In the genomic region with DNA sequence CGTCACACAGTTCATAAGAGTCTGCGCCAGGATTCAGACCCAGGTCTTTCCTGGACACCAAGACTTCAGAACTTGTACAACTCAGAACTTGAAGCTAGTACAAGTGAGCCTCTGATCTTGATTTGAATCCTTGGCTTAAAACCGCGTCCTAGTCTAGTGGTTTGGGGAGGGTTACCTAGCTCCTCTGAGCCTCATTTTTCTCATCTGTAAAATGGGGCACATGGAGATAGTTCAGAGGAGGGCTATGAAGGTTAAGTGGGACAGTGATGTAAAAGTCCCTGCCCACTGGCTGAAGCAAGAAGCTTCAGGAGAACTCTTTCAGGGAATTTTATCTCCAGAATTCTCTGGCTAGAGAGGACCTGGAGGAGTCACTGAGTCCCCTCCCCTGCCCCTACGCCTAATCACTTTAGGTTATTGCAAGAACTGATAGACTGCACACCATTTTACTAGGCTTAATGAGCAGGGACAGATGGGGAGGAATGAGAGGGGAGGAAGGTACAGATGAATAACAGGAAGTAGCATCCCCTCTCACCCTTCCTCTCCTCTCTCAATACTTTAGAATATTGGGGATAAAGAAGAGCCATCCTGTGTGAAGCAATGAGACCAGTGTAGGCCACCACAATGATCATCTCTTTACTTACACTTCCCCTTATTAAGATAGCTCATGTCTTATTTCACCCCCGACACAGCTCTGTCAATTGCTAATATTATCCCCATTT, we compare ENCODE assay signal across 18 cellular contexts. TPM values are rescaled to one million over a fixed set of nuclear protein-coding genes. Genes with fewer than 3 reads are reported as not detected.
DNase-seq lines count a peak whose midpoint lies in the region; ATAC-seq and TF ChIP-seq lines count a peak whose summit lies in the region.
"Had no signal": no experiment of that assay in that cellular context is flagged by ENCODE, and none has a peak within 500 bp of the region (broad histone marks: within the 10 kb centered on the region; RNA-seq: fewer than 3 reads in every experiment).

No MANE protein-coding gene starts in this region.

- no peak for TF ChIP-seq CTCF in cardiac muscle cell (IDR thresholded peaks at IDR 0.05; ENCODE audit: low read depth, low read length)
- TF ChIP-seq CTCF in endothelial cell (IDR thresholded peaks at IDR 0.05; ENCODE audit: unreplicated experiment): no peak
- no peak for TF ChIP-seq CTCF in upper lobe of right lung (IDR thresholded peaks at IDR 0.05)
- no peak for TF ChIP-seq CTCF in body of pancreas (IDR thresholded peaks at IDR 0.05)

- H3K27ac ChIP-seq in cardiac muscle cell: peak overlapping the region; percentile 8
- peak overlapping the region; percentile 36 for H3K27ac ChIP-seq in upper lobe of right lung
- H3K27ac ChIP-seq in body of pancreas: no peak overlapping the region

- intact Hi-C loops in Right ventricle myocardium superior (cut with DNase I) (loop anchor here (5.0 kb wide), 1 partner anchor 238 kb away; no protein-coding TSS in a partner anchor), upper lobe of right lung (cut with DNase I) (loop anchor here (10.0 kb wide), 2 partner anchors 90 to 160 kb away; partner anchors contain the start of gene SMAD6), body of pancreas (cut with DNase I) (loop anchor here (5.0 kb wide), 1 partner anchor 163 kb away; no protein-coding TSS in a partner anchor)

- H3K36me3 ChIP-seq in cardiac muscle cell (no peaks in the 10 kb centered on the region), upper lobe of right lung (no peaks in the 10 kb centered on the region), body of pancreas (replicated peaks in 1 of 2; ENCODE audit: insufficient read depth in 1 of 2, low read depth in 2 of 2) (no peaks in the 10 kb centered on the region)

- H3K9me3 ChIP-seq in cardiac muscle cell (ENCODE audit: low read depth) (no peaks in the 10 kb centered on the region), upper lobe of right lung (no peaks in the 10 kb centered on the region), body of pancreas (no peaks in the 10 kb centered on the region)
- H3K9me3 ChIP-seq: SK-N-SH had no signal

- ATAC-seq in Right ventricle myocardium superior (ENCODE audit: poor library complexity) (no peak), upper lobe of right lung (peak; percentile 10), body of pancreas (no peak)
- ATAC-seq: Panc1 had no signal

- peak overlapping the region; percentile 70 for H3K27ac Mint-ChIP-seq in endothelial cell (ENCODE audit: unreplicated experiment)
- H3K27ac Mint-ChIP-seq: activated naive CD4-positive, alpha-beta T cell treated with anti-CD3 and anti-CD28 coated beads for 36 hours; CD8-positive, alpha-beta memory T cell; H9 had no signal

- no peak for TF ChIP-seq POLR2A in body of pancreas (IDR thresholded peaks at IDR 0.05)

- 82 to 86% methylated on average over 5 to 6 of the region's 6 CpGs for WGBS in body of pancreas, 2 donors

- H3K4me1 Mint-ChIP-seq in endothelial cell (ENCODE audit: unreplicated experiment): peaks cover 56% of the 10 kb centered on the region

- peaks cover 11% of the 10 kb centered on the region for H3K4me1 ChIP-seq in cardiac muscle cell (ENCODE audit: low read depth)
- H3K4me1 ChIP-seq in upper lobe of right lung: peaks cover 52% of the 10 kb centered on the region
- peaks cover 16% of the 10 kb centered on the region for H3K4me1 ChIP-seq in body of pancreas

- DNase-seq in cardiac muscle cell (ENCODE audit: low read depth in 1 of 2, low spot score in 1 of 2): no peak
- no peak for DNase-seq in Right ventricle myocardium superior
- peak; percentile 53 for DNase-seq in NOMO-1 treated with dmso at 0.1 percent for 144 hours (lab: John Stamatoyannopoulos, UW; ENCODE audit: unreplicated experiment)
- no peak for DNase-seq in endothelial cell (ENCODE audit: low spot score)
- no peak for DNase-seq in upper lobe of right lung
- DNase-seq in iPS-NIHi11 (ENCODE audit: low spot score): no peak
- no peak for DNase-seq in body of pancreas
- no peak for DNase-seq in HuH-7.5 (ENCODE audit: low spot score)
- DNase-seq: activated CD4-positive, alpha-beta T cell treated with anti-CD3 and anti-CD28 coated beads, Interleukin-2, amount 50 U/mL, for 1 hour; activated naive CD4-positive, alpha-beta T cell treated with anti-CD3 and anti-CD28 coated beads for 36 hours; CD8-positive, alpha-beta memory T cell; H9; IMR-90; NCI-H1092; retina; SK-N-SH had no signal

- H3K9me3 Mint-ChIP-seq in endothelial cell (ENCODE audit: unreplicated experiment): no peaks in the 10 kb centered on the region
- H3K9me3 Mint-ChIP-seq: activated naive CD4-positive, alpha-beta T cell treated with anti-CD3 and anti-CD28 coated beads for 36 hours; CD8-positive, alpha-beta memory T cell; H9 had no signal

- H3K4me3 ChIP-seq in cardiac muscle cell (no peak overlapping the region), upper lobe of right lung (no peak overlapping the region), body of pancreas (no peak overlapping the region)

- H3K4me3 Mint-ChIP-seq in endothelial cell (ENCODE audit: unreplicated experiment): no peak overlapping the region
- H3K4me3 Mint-ChIP-seq: activated naive CD4-positive, alpha-beta T cell treated with anti-CD3 and anti-CD28 coated beads for 36 hours; CD8-positive, alpha-beta memory T cell; H9 had no signal

- H3K27me3 Mint-ChIP-seq in endothelial cell (ENCODE audit: unreplicated experiment): peaks cover 6% of the 10 kb centered on the region

- H3K27me3 ChIP-seq in cardiac muscle cell (no peaks in the 10 kb centered on the region), upper lobe of right lung (no peaks in the 10 kb centered on the region), body of pancreas (no peaks in the 10 kb centered on the region)

- no peaks in the 10 kb centered on the region for H3K36me3 Mint-ChIP-seq in endothelial cell (ENCODE audit: low read depth, unreplicated experiment)
- H3K36me3 Mint-ChIP-seq: CD8-positive, alpha-beta memory T cell had no signal

RNA-seq across cellular contexts. Expression of gene LCTL, which starts 48.8 kb away (rescaled TPM):
- 0.27 TPM in 1 of 2 replicates, not detected in the other for total RNA-seq in cardiac muscle cell
- polyA plus RNA-seq in cardiac muscle cell: 0.11 and 0.20 TPM in 2 replicates
- not detected for total RNA-seq in Right ventricle myocardium superior
- total RNA-seq in endothelial cell (ENCODE audit: unreplicated experiment): not detected
- total RNA-seq in upper lobe of right lung: not detected
- total RNA-seq in body of pancreas: not detected
- total RNA-seq: activated naive CD4-positive, alpha-beta T cell treated with anti-CD3 and anti-CD28 coated beads for 36 hours; CD8-positive, alpha-beta memory T cell; kidney epithelial cell had no signal
- polyA plus RNA-seq: CD8-positive, alpha-beta memory T cell had no signal

Comparison
In these comparisons a context has a peak if more than half of its experiments do, and no peak if none do; other contexts are left out.
1. H3K27ac ChIP-seq: peak in cardiac muscle cell (single experiment) and upper lobe of right lung (single experiment); none in body of pancreas (0 of 4).